Comparison of ENCODE assay signal across 13 cellular contexts in the genomic region with DNA sequence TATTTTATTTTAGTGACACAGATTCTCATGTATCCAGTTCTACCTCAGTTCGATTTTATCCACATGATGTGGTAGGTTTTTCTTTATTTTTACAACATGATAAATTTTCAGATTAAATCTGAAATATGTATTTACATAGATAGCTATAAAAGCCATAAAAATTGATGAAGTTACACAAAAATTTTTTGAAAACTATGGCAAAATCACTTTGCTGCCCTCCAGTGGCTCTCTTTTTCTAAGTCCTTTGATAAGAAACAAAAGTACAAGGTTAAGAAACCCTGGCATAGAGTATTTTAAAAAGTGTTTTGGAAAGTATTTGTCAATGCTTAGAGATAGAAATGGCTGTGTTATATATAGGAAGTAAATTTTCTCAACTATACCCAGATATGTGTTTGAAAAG.
A peak's percentile ranks its signal among the peaks of the same experiment; 100 is the strongest.
DNase-seq lines count a peak whose midpoint lies in the region; ATAC-seq and TF ChIP-seq lines count a peak whose summit lies in the region.
"Had no signal": no experiment of that assay in that cellular context is flagged by ENCODE, and none has a peak within 500 bp of the region (broad histone marks: within the 10 kb centered on the region; RNA-seq: fewer than 3 reads in every experiment).

No MANE protein-coding gene starts in this region.

- peaks cover 10% of the 10 kb centered on the region; the same call in 1 of the 2 replicates for H3K79me2 ChIP-seq in GM23248 (ENCODE audit: insufficient read depth)

- TF ChIP-seq POLR2A in erythroblast (IDR thresholded peaks at IDR 0.05; ENCODE audit: low read length): no peak

- peaks cover 38% of the 10 kb centered on the region for H3K36me3 ChIP-seq in GM23248 (ENCODE audit: low read depth)
- H3K36me3 ChIP-seq in adipocyte (ENCODE audit: control insufficient read depth, insufficient read depth, low read length, severe bottlenecking): peaks cover 51% of the 10 kb centered on the region

- H3F3A ChIP-seq in GM23248 (ENCODE audit: insufficient read depth): 0 out of 2 replicates have a peak, but pooled peaks cover 12% of the 10 kb centered on the region

- H3K27ac Mint-ChIP-seq in immature natural killer cell: peak overlapping the region; percentile 44 to 89 (median 76)
- H3K27ac Mint-ChIP-seq: activated B cell treated with CpG ODN at 0.5 μM for 24 hours; stimulated activated naive CD8-positive, alpha-beta T cell treated with anti-CD3 and anti-CD28 coated beads, Interleukin-15, Interleukin-2, amounts not matched to agents 100 ng/mL and 50 ng/mL, for 24 hours had no signal

- H3K4me3 ChIP-seq in AG09309 (ENCODE audit: control insufficient read depth, low read depth, low read length) (no peak overlapping the region), GM23248 (no peak overlapping the region), adipocyte (ENCODE audit: low read length) (no peak overlapping the region)

- H4K20me1 ChIP-seq in GM23248 (ENCODE audit: insufficient read depth): no peaks in the 10 kb centered on the region; the same call in 1 of the 2 replicates

- no peak overlapping the region for H3K4me2 ChIP-seq in GM23248 (ENCODE audit: unreplicated experiment)

- peaks cover 26 to 33% of the 10 kb centered on the region in 2 donors for H3K4me1 Mint-ChIP-seq in immature natural killer cell
- H3K4me1 Mint-ChIP-seq: activated B cell treated with CpG ODN at 0.5 μM for 24 hours had no signal

- in situ Hi-C loops in GM23248 (cut with MboI): no loop called here

- no peak overlapping the region for H3K27ac ChIP-seq in GM23248

- H3K9me3 ChIP-seq in GM23248 (ENCODE audit: low read depth) (no peaks in the 10 kb centered on the region), adipocyte (ENCODE audit: control insufficient read depth, low read length) (no peaks in the 10 kb centered on the region)

- 96 to 97% methylated on average over 1 of the region's 1 CpG for WGBS in GM23248 (ENCODE audit: low coverage in 1 of 2, low lambda C conversion rate in 2 of 2, missing lambda C conversion rate in 2 of 2), 2 experiments

- no peak for ATAC-seq in GM18858 (IDR thresholded peaks at IDR 0.05; ENCODE audit: unreplicated experiment)

- H3K27me3 Mint-ChIP-seq in immature natural killer cell (ENCODE audit: low read depth in 3 of 3): peaks cover 0 to 3% (median 0%) of the 10 kb centered on the region in 3 donors
- H3K27me3 Mint-ChIP-seq: activated B cell treated with CpG ODN at 0.5 μM for 24 hours; stimulated activated naive CD8-positive, alpha-beta T cell treated with anti-CD3 and anti-CD28 coated beads, Interleukin-15, Interleukin-2, amounts not matched to agents 100 ng/mL and 50 ng/mL, for 24 hours had no signal

- H3K4me3 Mint-ChIP-seq in immature natural killer cell: peak overlapping the region in 2 of 5 donors; percentile 2 to 9
- H3K4me3 Mint-ChIP-seq: activated B cell treated with CpG ODN at 0.5 μM for 24 hours; stimulated activated naive CD8-positive, alpha-beta T cell treated with anti-CD3 and anti-CD28 coated beads, Interleukin-15, Interleukin-2, amounts not matched to agents 100 ng/mL and 50 ng/mL, for 24 hours had no signal

- DNase-seq in AG09309 (ENCODE audit: low read depth) (no peak), GM23248 (peak; percentile 13), adipocyte (ENCODE audit: low read depth) (peak; percentile 39), immature natural killer cell (peak in 1 of 3 donors; percentile 19), erythroblast (lab: John Stamatoyannopoulos, UW) (no peak), GM10266 (ENCODE audit: extremely low spot score) (no peak), NCI-H146 (lab: John Stamatoyannopoulos, UW) (no peak)
- DNase-seq: activated B cell treated with CpG ODN at 0.5 μM for 24 hours; NCI-H1105; NCI-H526; stimulated activated CD4-positive, alpha-beta T cell treated with anti-CD3 and anti-CD28 coated beads, Interleukin-4, amount 100 ng/mL, for 1 hour had no signal

- peaks cover 6% of the 10 kb centered on the region for H3K4me1 ChIP-seq in GM23248 (ENCODE audit: insufficient read depth)
- H3K4me1 ChIP-seq in adipocyte (ENCODE audit: control insufficient read depth, insufficient read depth, low read length): peaks cover 9% of the 10 kb centered on the region

- peak; percentile 21 for TF ChIP-seq CTCF in AG09309 (IDR thresholded peaks at IDR 0.05; ENCODE audit: control insufficient read depth, insufficient read depth, low read depth, low read length, missing control alignments)
- TF ChIP-seq CTCF in GM10266 (IDR thresholded peaks at IDR 0.05; ENCODE audit: control insufficient read depth, insufficient read depth, low read depth, missing control alignments): no peak

- H3K36me3 Mint-ChIP-seq in immature natural killer cell: peaks cover 7 to 21% (median 18%) of the 10 kb centered on the region in 3 donors

- no peaks in the 10 kb centered on the region for H3K9me3 Mint-ChIP-seq in immature natural killer cell
- H3K9me3 Mint-ChIP-seq: activated B cell treated with CpG ODN at 0.5 μM for 24 hours; stimulated activated naive CD8-positive, alpha-beta T cell treated with anti-CD3 and anti-CD28 coated beads, Interleukin-15, Interleukin-2, amounts not matched to agents 100 ng/mL and 50 ng/mL, for 24 hours had no signal

- H2AFZ ChIP-seq in GM23248: no peak overlapping the region

- H3K9me2 ChIP-seq in GM23248 (ENCODE audit: insufficient read depth): no peaks in the 10 kb centered on the region

- no peak overlapping the region for H3K9ac ChIP-seq in GM23248
- no peak overlapping the region for H3K9ac ChIP-seq in adipocyte (ENCODE audit: low read length)

- H3K27me3 ChIP-seq in GM23248 (replicated peaks; ENCODE audit: insufficient read depth) (no peaks in the 10 kb centered on the region), adipocyte (replicated peaks; ENCODE audit: control insufficient read depth, insufficient read depth, low read length) (no peaks in the 10 kb centered on the region)

Comparison
In these comparisons a context has a peak if more than half of its experiments do, and no peak if none do; other contexts are left out.
1. DNase-seq: peak in GM23248 (single experiment) and adipocyte (single experiment); none in AG09309 (single experiment), erythroblast (0 of 2), GM10266 (single experiment) and NCI-H146 (single experiment).